ENCODE assay signal across 3 cellular contexts in genomic region chr14:54083549-54084239, GRCh38.
TF ChIP-seq lines count a peak whose summit lies in the region.

No MANE protein-coding gene starts in this region.

TF ChIP-seq in HCT116, 20 proteins besides CTCF, POLR2A, EP300 and RAD21 (continues in another document):
- TF ChIP-seq TCF7L2 (IDR thresholded peaks at IDR 0.05; ENCODE audit: borderline replicate concordance, extremely low read depth, insufficient read depth, insufficient read length) (no peak), CEBPB (IDR thresholded peaks at IDR 0.05; ENCODE audit: low read depth) (no peak), SP1 (IDR thresholded peaks at IDR 0.05; ENCODE audit: low read depth) (no peak), ZNF274 (IDR thresholded peaks at IDR 0.05; ENCODE audit: low read depth, low read length) (no peak), ATF3 (IDR thresholded peaks at IDR 0.05) (no peak), ELF1 (IDR thresholded peaks at IDR 0.05; ENCODE audit: borderline replicate concordance, low read depth) (no peak), EZH2 (IDR thresholded peaks at IDR 0.05) (no peak), POLR2AphosphoS5 (IDR thresholded peaks at IDR 0.05; ENCODE audit: low read depth, low read length) (no peak), CBX3 (IDR thresholded peaks at IDR 0.05; ENCODE audit: low read depth) (no peak), EZH2phosphoT487 (IDR thresholded peaks at IDR 0.05; ENCODE audit: borderline replicate concordance) (no peak), ZFX (IDR thresholded peaks at IDR 0.05) (no peak), SRF (IDR thresholded peaks at IDR 0.05; ENCODE audit: low read depth) (no peak), SIN3A (IDR thresholded peaks at IDR 0.05; ENCODE audit: low read depth) (no peak), YY1 (IDR thresholded peaks at IDR 0.05; ENCODE audit: extremely low read depth, insufficient replicate concordance, low read depth, low read length) (no peak), FOSL1 (IDR thresholded peaks at IDR 0.05; ENCODE audit: low read depth) (no peak), JUND (IDR thresholded peaks at IDR 0.05) (no peak), REST (IDR thresholded peaks at IDR 0.05; ENCODE audit: low read depth) (no peak)
- TF ChIP-seq, protein P1, sequence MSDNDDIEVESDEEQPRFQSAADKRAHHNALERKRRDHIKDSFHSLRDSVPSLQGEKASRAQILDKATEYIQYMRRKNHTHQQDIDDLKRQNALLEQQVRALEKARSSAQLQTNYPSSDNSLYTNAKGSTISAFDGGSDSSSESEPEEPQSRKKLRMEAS (IDR thresholded peaks at IDR 0.05), result no peak

TF ChIP-seq in HepG2, 621 proteins besides CTCF, POLR2A, EP300 and RAD21 (continues in another document):
- TF ChIP-seq NR3C1 (CRISPR knock-in tag; IDR thresholded peaks at IDR 0.05), result no peak
- no peak for TF ChIP-seq PHF8 (CRISPR knock-in tag; IDR thresholded peaks at IDR 0.05)
- no peak for TF ChIP-seq ZBTB49 (CRISPR knock-in tag; IDR thresholded peaks at IDR 0.05; ENCODE audit: borderline replicate concordance)
- TF ChIP-seq GZF1 (CRISPR knock-in tag; IDR thresholded peaks at IDR 0.05), result no peak
- TF ChIP-seq WIZ (CRISPR knock-in tag; IDR thresholded peaks at IDR 0.05), result no peak
- TF ChIP-seq ZNF670 (CRISPR knock-in tag; IDR thresholded peaks at IDR 0.05; ENCODE audit: borderline replicate concordance), result no peak
- peak; percentile 21; the same call in 1 of the 2 replicates for TF ChIP-seq TBX2 (CRISPR knock-in tag; IDR thresholded peaks at IDR 0.05; ENCODE audit: borderline replicate concordance)
- TF ChIP-seq AHR (CRISPR knock-in tag; IDR thresholded peaks at IDR 0.05), result no peak
- TF ChIP-seq SMC3 (IDR thresholded peaks at IDR 0.05; ENCODE audit: low read length), result no peak
- TF ChIP-seq GABPA (IDR thresholded peaks at IDR 0.05; ENCODE audit: low read depth, low read length), result no peak
- no peak for TF ChIP-seq GABPA (CRISPR knock-in tag; IDR thresholded peaks at IDR 0.05; ENCODE audit: low read depth)
- TF ChIP-seq, protein P2, sequence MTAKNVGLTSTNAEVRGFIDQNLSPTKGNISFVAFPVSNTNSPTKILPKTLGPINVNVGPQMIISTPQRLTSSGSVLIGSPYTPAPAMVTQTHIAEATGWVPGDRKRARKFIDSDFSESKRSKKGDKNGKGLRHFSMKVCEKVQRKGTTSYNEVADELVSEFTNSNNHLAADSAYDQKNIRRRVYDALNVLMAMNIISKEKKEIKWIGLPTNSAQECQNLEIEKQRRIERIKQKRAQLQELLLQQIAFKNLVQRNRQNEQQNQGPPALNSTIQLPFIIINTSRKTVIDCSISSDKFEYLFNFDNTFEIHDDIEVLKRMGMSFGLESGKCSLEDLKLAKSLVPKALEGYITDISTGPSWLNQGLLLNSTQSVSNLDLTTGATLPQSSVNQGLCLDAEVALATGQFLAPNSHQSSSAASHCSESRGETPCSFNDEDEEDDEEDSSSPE (CRISPR knock-in tag; IDR thresholded peaks at IDR 0.05), result no peak
- no peak for TF ChIP-seq ZBTB1 (CRISPR knock-in tag; IDR thresholded peaks at IDR 0.05; ENCODE audit: borderline replicate concordance)
- TF ChIP-seq ZNF549 (CRISPR knock-in tag; IDR thresholded peaks at IDR 0.05), result no peak
- no peak for TF ChIP-seq CENPBD1 (CRISPR knock-in tag; IDR thresholded peaks at IDR 0.05; ENCODE audit: borderline replicate concordance, low read depth)
- TF ChIP-seq LRRFIP1 (CRISPR knock-in tag; conservative IDR thresholded peaks at IDR 0.05), result no peak
- no peak for TF ChIP-seq IKZF4 (CRISPR knock-in tag; IDR thresholded peaks at IDR 0.05; ENCODE audit: borderline replicate concordance, low read depth, not compliant biosample characterization)
- no peak for TF ChIP-seq KDM6A (CRISPR knock-in tag; IDR thresholded peaks at IDR 0.05; ENCODE audit: low read depth)

TF ChIP-seq in SK-N-SH, 30 proteins besides CTCF, POLR2A, EP300 and RAD21:
- TF ChIP-seq SIN3A (IDR thresholded peaks at IDR 0.05; ENCODE audit: borderline replicate concordance, low read depth, low read length) (no peak), FOXM1 (IDR thresholded peaks at IDR 0.05; ENCODE audit: low read depth) (no peak), TAF1 (IDR thresholded peaks at IDR 0.05; ENCODE audit: borderline replicate concordance, low read depth, low read length) (no peak), EZH2phosphoT487 (IDR thresholded peaks at IDR 0.05; ENCODE audit: borderline replicate concordance, low read depth) (no peak), FOSL2 (IDR thresholded peaks at IDR 0.05; ENCODE audit: borderline replicate concordance, low read depth) (no peak), MEF2A (IDR thresholded peaks at IDR 0.05; ENCODE audit: borderline replicate concordance, low read depth) (no peak), ELF1 (IDR thresholded peaks at IDR 0.05) (no peak), ZBTB33 (IDR thresholded peaks at IDR 0.05; ENCODE audit: borderline replicate concordance, low read depth) (no peak), RFX5 (IDR thresholded peaks at IDR 0.05; ENCODE audit: low read length) (no peak)
- TF ChIP-seq, protein P1 (IDR thresholded peaks at IDR 0.05; ENCODE audit: low read depth), result no peak
